8 cellular contexts compared by ENCODE assay signal in genomic region chr20:2692886-2693285, GRCh38.
A peak's percentile ranks its signal among the peaks of the same experiment; 100 is the strongest.
DNase-seq lines count a peak whose midpoint lies in the region; ATAC-seq and TF ChIP-seq lines count a peak whose summit lies in the region.

No MANE protein-coding gene starts in this region.

- DNase-seq in DMS 273 (lab: John Stamatoyannopoulos, UW; ENCODE audit: unreplicated experiment) (peak; percentile 60), DMS 273 treated with DMSO at 0.1 percent for 48 hours (lab: John Stamatoyannopoulos, UW) (no peak), GM20000 (ENCODE audit: low spot score) (peak; percentile 78), adipocyte (ENCODE audit: low read depth) (peak; percentile 56), HCEC 1CT (no peak)

- no peak overlapping the region for H2AFZ ChIP-seq in neuron (ENCODE audit: low read depth, low read length)

- H3K36me3 ChIP-seq in adipocyte (ENCODE audit: control insufficient read depth, insufficient read depth, low read length, severe bottlenecking) (no peaks in the 10 kb centered on the region), neuron (ENCODE audit: insufficient read depth, low read length) (no peaks in the 10 kb centered on the region)

- H3K9me3 ChIP-seq in adipocyte (ENCODE audit: control insufficient read depth, low read length) = no peaks in the 10 kb centered on the region
- H3K9me3 ChIP-seq in neuron (ENCODE audit: low read length) = no peaks in the 10 kb centered on the region

- H3K27me3 ChIP-seq in adipocyte (replicated peaks; ENCODE audit: control insufficient read depth, insufficient read depth, low read length) (peaks cover 46% of the 10 kb centered on the region), neuron (ENCODE audit: insufficient read depth, low read length) (no peaks in the 10 kb centered on the region)

- no peak for ATAC-seq in HG02885 (IDR thresholded peaks at IDR 0.05; ENCODE audit: poor library complexity, unreplicated experiment)
- ATAC-seq in GM18868 (IDR thresholded peaks at IDR 0.05; ENCODE audit: unreplicated experiment) = no peak

- no peak overlapping the region for H3K4me3 ChIP-seq in adipocyte (ENCODE audit: low read length)
- peak overlapping the region; percentile 37 for H3K4me3 ChIP-seq in neuron (ENCODE audit: low read length)

- H3K4me1 ChIP-seq in adipocyte (ENCODE audit: control insufficient read depth, insufficient read depth, low read length) (no peaks in the 10 kb centered on the region), neuron (ENCODE audit: insufficient read depth, low read length) (peaks cover 16% of the 10 kb centered on the region)

- peak; percentile 15 for TF ChIP-seq CTCF in GM20000 (IDR thresholded peaks at IDR 0.05; ENCODE audit: extremely low read depth, missing control alignments)

- H3K9ac ChIP-seq in adipocyte (ENCODE audit: low read length) = no peak overlapping the region

Comparison
In these comparisons a context has a peak if more than half of its experiments do, and no peak if none do; other contexts are left out.
1. DNase-seq: peak in DMS 273 (single experiment), GM20000 (single experiment) and adipocyte (single experiment); none in DMS 273 treated with DMSO at 0.1 percent for 48 hours (single experiment) and HCEC 1CT (single experiment).